ENCODE assay signal across 8 cellular contexts in the genomic region with DNA sequence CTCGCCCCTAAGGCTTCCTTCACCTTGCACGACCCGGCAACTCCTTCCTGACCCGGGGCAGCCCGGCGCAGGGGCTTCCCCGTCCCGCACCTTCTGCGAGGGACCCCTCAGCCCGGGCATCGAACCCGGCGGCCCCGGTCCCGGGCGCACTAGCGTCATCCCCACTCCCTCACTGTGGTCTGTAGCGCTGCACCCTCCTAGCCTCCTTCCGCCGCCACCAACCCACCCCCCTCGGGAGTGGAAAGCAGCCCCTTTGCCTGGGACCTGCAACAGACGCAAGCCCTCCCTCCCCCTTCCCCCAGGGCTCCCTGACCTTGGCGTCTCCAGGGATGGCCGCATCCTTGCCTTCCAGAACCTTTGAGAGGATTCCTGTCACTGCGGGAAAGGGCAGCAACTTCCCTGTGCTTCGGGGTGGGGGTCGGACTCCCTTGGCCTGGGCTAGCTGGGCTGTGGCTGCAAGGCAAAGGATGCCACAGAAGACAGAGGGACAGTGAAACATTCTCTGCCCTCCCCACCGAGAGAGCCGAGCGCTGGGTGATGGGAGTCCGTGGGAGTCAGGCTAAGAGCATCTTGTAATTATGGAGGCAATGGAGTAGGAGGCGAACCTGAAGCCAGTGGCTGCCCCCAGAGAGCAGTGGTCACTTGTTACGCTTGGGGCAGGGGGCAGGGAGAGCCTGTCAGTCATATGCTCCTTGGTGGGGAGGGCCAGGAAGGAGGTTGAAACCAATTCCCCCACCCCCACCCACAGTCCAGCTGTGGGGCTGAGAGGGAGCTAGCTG. TPM values are rescaled to one million over a fixed set of nuclear protein-coding genes. Genes with fewer than 3 reads are reported as not detected.
DNase-seq lines count a peak whose midpoint lies in the region; ATAC-seq and TF ChIP-seq lines count a peak whose summit lies in the region.

No MANE protein-coding gene starts in this region.

- no peaks in the 10 kb centered on the region for H3K9me3 ChIP-seq in SJCRH30 (replicated peaks)

- H3K36me3 Mint-ChIP-seq in activated CD4-positive, alpha-beta T cell treated with anti-CD3 and anti-CD28 coated beads for 36 hours (ENCODE audit: low read depth), result peaks cover 34% of the 10 kb centered on the region

- H3K4me1 ChIP-seq in SJCRH30 (peaks cover 11% of the 10 kb centered on the region; the same call in 1 of the 2 replicates), rectal smooth muscle tissue (ENCODE audit: control insufficient read depth, insufficient read depth, low read length) (peaks cover 4% of the 10 kb centered on the region)

- no peak for TF ChIP-seq CTCF in fibroblast of the aortic adventitia (IDR thresholded peaks at IDR 0.05; ENCODE audit: insufficient read depth, low read length)

- peak; percentile 20 for DNase-seq in activated CD4-positive, alpha-beta T cell treated with anti-CD3 and anti-CD28 coated beads for 36 hours
- DNase-seq in activated CD4-positive, alpha-beta T cell treated with anti-CD3 and anti-CD28 coated beads, Interleukin-2, amount 50 U/mL, for 4 hours, result no peak
- peak in 1 of 2 experiments; percentile 48 for DNase-seq in SJCRH30
- DNase-seq in fibroblast of the aortic adventitia (ENCODE audit: low read depth), result no peak
- DNase-seq in stimulated activated CD4-positive, alpha-beta T cell treated with anti-CD3 and anti-CD28 coated beads, Interleukin-4, amount 100 ng/mL, for 4 hours, result no peak
- no peak for DNase-seq in NCI-H2081 (lab: John Stamatoyannopoulos, UW)

- POLR2A ChIA-PET in activated CD4-positive, alpha-beta T cell treated with anti-CD3 and anti-CD28 coated beads for 36 hours (lab: Charles Lee), result no interaction called here

- H3K27me3 Mint-ChIP-seq in activated CD4-positive, alpha-beta T cell treated with anti-CD3 and anti-CD28 coated beads for 36 hours, result peaks cover 17% of the 10 kb centered on the region

- peak; percentile 8 for ATAC-seq in activated CD4-positive, alpha-beta T cell treated with anti-CD3 and anti-CD28 coated beads for 36 hours
- ATAC-seq in HG03135 (IDR thresholded peaks at IDR 0.05; ENCODE audit: unreplicated experiment), result no peak

- H3K36me3 ChIP-seq in SJCRH30, result peaks cover 11% of the 10 kb centered on the region; the same call in 1 of the 2 replicates
- peaks cover 22% of the 10 kb centered on the region for H3K36me3 ChIP-seq in rectal smooth muscle tissue (ENCODE audit: control insufficient read depth, insufficient read depth, low read length)

- H3K9ac ChIP-seq in rectal smooth muscle tissue (ENCODE audit: low read length), result no peak overlapping the region

- H3K27me3 ChIP-seq in SJCRH30 (no peaks in the 10 kb centered on the region), rectal smooth muscle tissue (ENCODE audit: control insufficient read depth, insufficient read depth, low read length) (peaks cover 14% of the 10 kb centered on the region)

- H3K4me3 ChIP-seq in SJCRH30 (peak overlapping the region; percentile 95), fibroblast of the aortic adventitia (ENCODE audit: low read depth, low read length) (peak overlapping the region; percentile 74), rectal smooth muscle tissue (ENCODE audit: low read length) (peak overlapping the region; percentile 55)

- H3K4me1 Mint-ChIP-seq in activated CD4-positive, alpha-beta T cell treated with anti-CD3 and anti-CD28 coated beads for 36 hours, result peaks cover 14% of the 10 kb centered on the region

- peak overlapping the region; percentile 19 for H3K4me3 Mint-ChIP-seq in activated CD4-positive, alpha-beta T cell treated with anti-CD3 and anti-CD28 coated beads for 36 hours

- H3K27ac Mint-ChIP-seq in activated CD4-positive, alpha-beta T cell treated with anti-CD3 and anti-CD28 coated beads for 36 hours, result no peak overlapping the region

- H3K27ac ChIP-seq in SJCRH30 (peak overlapping the region; percentile 43), rectal smooth muscle tissue (ENCODE audit: low read depth, low read length) (no peak overlapping the region)

- CTCF ChIA-PET in activated CD4-positive, alpha-beta T cell treated with anti-CD3 and anti-CD28 coated beads for 36 hours (lab: Charles Lee), result no interaction called here

- intact Hi-C loops in activated CD4-positive, alpha-beta T cell treated with anti-CD3 and anti-CD28 coated beads for 36 hours (cut with DNase I, micrococcal nuclease), result loop anchor here in 1 of 2 experiments (2.0 kb wide), 1 partner anchor 262 kb away; no protein-coding TSS in a partner anchor

- no peaks in the 10 kb centered on the region for H3K9me3 Mint-ChIP-seq in activated CD4-positive, alpha-beta T cell treated with anti-CD3 and anti-CD28 coated beads for 36 hours (ENCODE audit: low read depth)

RNA-seq across cellular contexts. Expression of a gene that starts 0.8 kb away (rescaled TPM):
- 1 to 10 TPM; 1.9 to 2.0 TPM for total RNA-seq in activated CD4-positive, alpha-beta T cell treated with anti-CD3 and anti-CD28 coated beads for 36 hours
- 46.3 and 57.7 TPM in 2 replicates for total RNA-seq in SJCRH30 (2014; rRNA removed; shearing (Covaris generic))
- total RNA-seq in fibroblast of the aortic adventitia (ENCODE audit: low replicate concordance), result 3.7 and 17.9 TPM in 2 replicates

RNA-seq across cellular contexts. Expression of a gene that starts 11.1 kb away (rescaled TPM):
- 10 to 100 TPM; 80.3 to 89.1 TPM for total RNA-seq in activated CD4-positive, alpha-beta T cell treated with anti-CD3 and anti-CD28 coated beads for 36 hours
- 85.4 and 96.9 TPM in 2 replicates for total RNA-seq in SJCRH30 (2014; rRNA removed; shearing (Covaris generic))
- total RNA-seq in fibroblast of the aortic adventitia (ENCODE audit: low replicate concordance), result 29.3 and 44.1 TPM in 2 replicates

RNA-seq across cellular contexts. Expression of a gene that starts 18.7 kb away (rescaled TPM):
- 100 to 1,000 TPM; 148 to 197 TPM for total RNA-seq in activated CD4-positive, alpha-beta T cell treated with anti-CD3 and anti-CD28 coated beads for 36 hours
- 84.7 and 92.9 TPM in 2 replicates for total RNA-seq in SJCRH30 (2014; rRNA removed; shearing (Covaris generic))
- total RNA-seq in fibroblast of the aortic adventitia (ENCODE audit: low replicate concordance), result 19.5 and 53.1 TPM in 2 replicates

RNA-seq across cellular contexts. Expression of a gene that starts 26.9 kb away (rescaled TPM):
- total RNA-seq in activated CD4-positive, alpha-beta T cell treated with anti-CD3 and anti-CD28 coated beads for 36 hours, result 1 to 10 TPM; 7.0 to 9.6 TPM
- total RNA-seq in SJCRH30 (2014; rRNA removed; shearing (Covaris generic)), result 1.0 and 1.6 TPM in 2 replicates
- total RNA-seq in fibroblast of the aortic adventitia (ENCODE audit: low replicate concordance), result 6.8 and 18.2 TPM in 2 replicates

RNA-seq across cellular contexts. Expression of a gene that starts 46.4 kb away (rescaled TPM):
- total RNA-seq in activated CD4-positive, alpha-beta T cell treated with anti-CD3 and anti-CD28 coated beads for 36 hours, result 100 to 1,000 TPM; 286 to 377 TPM
- not detected in 2 replicates for total RNA-seq in SJCRH30 (2014; rRNA removed; shearing (Covaris generic))
- not detected in 2 replicates for total RNA-seq in fibroblast of the aortic adventitia (ENCODE audit: low replicate concordance)
